In the genomic region with DNA sequence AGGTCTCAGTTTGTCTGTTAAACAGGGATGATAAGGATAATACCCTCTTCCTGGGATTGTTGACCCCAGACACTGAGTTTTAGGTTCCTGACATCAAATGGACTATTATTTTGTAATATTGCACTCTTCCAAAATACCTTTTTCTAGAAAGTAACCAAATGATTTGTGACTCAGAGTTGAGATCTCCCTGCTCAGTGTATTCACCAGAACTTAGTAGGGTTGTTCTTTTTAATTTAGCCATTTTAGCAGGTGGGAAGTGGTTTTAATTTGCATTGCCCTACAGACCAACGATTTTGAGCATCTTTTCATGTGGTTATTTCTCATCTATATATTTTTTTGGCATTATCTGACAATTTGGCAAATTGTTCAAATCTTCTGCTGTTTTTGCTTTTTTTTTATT, we compare ENCODE assay signal across 31 cellular contexts.
"Had no signal": no experiment of that assay in that cellular context is flagged by ENCODE, and none has a peak within 500 bp of the region (broad histone marks: within the 10 kb centered on the region; RNA-seq: fewer than 3 reads in every experiment).

No MANE protein-coding gene starts in this region.

- H3K9me3 ChIP-seq: adrenal gland, ascending aorta, body of pancreas, breast epithelium had no signal

- H3K36me3 ChIP-seq: adrenal gland, ascending aorta, brain microvascular endothelial cell, breast epithelium, cardiac muscle cell had no signal

- ATAC-seq: activated naive CD4-positive, alpha-beta T cell treated with anti-CD3 and anti-CD28 coated beads, Interleukin-2, amount 50 U/mL, for 72 hours; activated naive CD8-positive, alpha-beta T cell treated with anti-CD3 and anti-CD28 coated beads, Interleukin-2, amount 50 U/mL, for 24 hours; activated T-cell treated with anti-CD3 and anti-CD28 coated beads, Interleukin-2, amount 50 U/mL, for 4 hours; activated T-cell treated with anti-CD3 and anti-CD28 coated beads, Interleukin-2, amount 50 U/mL, for 72 hours; activated T-helper 17 cell treated with anti-CD3 and anti-CD28 coated beads, Interleukin-2, amount 50 U/mL, for 72 hours; body of pancreas had no signal

- DNase-seq: activated effector memory CD4-positive, alpha-beta T cell treated with anti-CD3 and anti-CD28 coated beads, Interleukin-2, amount 50 U/mL, for 16 hours; activated effector memory CD4-positive, alpha-beta T cell treated with Interleukin-2 at 50 U/mL for 16 hours; activated gamma-delta T cell; activated gamma-delta T cell treated with Interleukin-2 at 50 U/mL for 16 hours; activated naive CD4-positive, alpha-beta T cell; activated naive CD4-positive, alpha-beta T cell treated with anti-CD3 and anti-CD28 coated beads for 36 hours; activated naive CD4-positive, alpha-beta T cell treated with anti-CD3 and anti-CD28 coated beads, Interleukin-2, amount 10 ng/mL, durations not matched to agents 7 days and 5 days; activated naive CD4-positive, alpha-beta T cell treated with anti-CD3 and anti-CD28 coated beads, Interleukin-2, amount 50 U/mL, for 16 hours; activated naive CD4-positive, alpha-beta T cell treated with Interleukin-2 at 50 U/mL for 16 hours; activated naive CD8-positive, alpha-beta T cell treated with anti-CD3 and anti-CD28 coated beads for 36 hours; activated naive CD8-positive, alpha-beta T cell treated with anti-CD3 and anti-CD28 coated beads, Interleukin-2, amount 10 ng/mL, durations not matched to agents 7 days and 5 days; activated naive CD8-positive, alpha-beta T cell treated with anti-CD3 and anti-CD28 coated beads, Interleukin-2, amount 50 U/mL, for 24 hours; activated T-cell treated with anti-CD3 and anti-CD28 coated beads, Interleukin-2, amount 50 U/mL, for 4 hours; activated T-cell treated with anti-CD3 and anti-CD28 coated beads, Interleukin-2, amount 50 U/mL, for 48 hours; activated T-cell treated with anti-CD3 and anti-CD28 coated beads, Interleukin-2, amount 50 U/mL, for 72 hours; adrenal gland; amniotic stem cell; amygdala; anterior cingulate cortex; body of pancreas; brain microvascular endothelial cell; caudate nucleus; central memory CD4-positive, alpha-beta T cell; cerebellar nuclear complex had no signal

- H3K27ac ChIP-seq: adrenal gland, body of pancreas, brain microvascular endothelial cell, breast epithelium, cardiac muscle cell had no signal

- FAIRE-seq: astrocyte, bronchial epithelial cell had no signal

- H3K4me3 ChIP-seq: adrenal gland, ascending aorta, body of pancreas, breast epithelium, cardiac muscle cell had no signal

- H3K27me3 ChIP-seq: adrenal gland, ascending aorta, body of pancreas, brain microvascular endothelial cell, breast epithelium, cardiac muscle cell had no signal
